Comparison of ENCODE assay signal across 28 cellular contexts in the genomic region with DNA sequence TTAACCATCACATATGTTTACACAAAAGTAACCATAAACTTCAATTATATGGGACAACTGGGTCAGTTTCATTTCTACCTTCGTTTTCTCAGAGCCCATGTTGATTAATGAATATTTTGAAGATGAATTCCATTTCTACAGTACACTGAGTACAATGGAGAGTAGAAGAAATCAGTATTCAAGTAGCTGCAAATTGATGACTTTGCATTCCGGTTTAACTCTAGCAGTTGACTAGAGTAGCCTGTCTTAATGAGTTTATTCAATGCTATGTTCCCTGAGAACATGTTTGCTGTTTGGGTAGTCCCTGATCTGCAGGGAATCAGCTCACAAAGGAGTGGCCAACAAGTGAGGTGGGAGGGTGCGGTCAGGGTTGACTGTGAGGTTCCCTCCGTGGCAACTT.
"Had no signal": no experiment of that assay in that cellular context is flagged by ENCODE, and none has a peak within 500 bp of the region (broad histone marks: within the 10 kb centered on the region; RNA-seq: fewer than 3 reads in every experiment).

No MANE protein-coding gene starts in this region.

- H3K9me3 ChIP-seq: ovary, psoas muscle, suprapubic skin, testis, tibial artery, transverse colon, upper lobe of right lung, uterus had no signal

- H3K9ac ChIP-seq: neural progenitor cell, parathyroid adenoma had no signal

- H3K36me3 ChIP-seq: neural progenitor cell, ovary, spleen, suprapubic skin, tibial artery, transverse colon, upper lobe of right lung, uterus had no signal

- H3K4me1 ChIP-seq: neural progenitor cell, parathyroid adenoma, psoas muscle, spleen, suprapubic skin, testis, transverse colon, upper lobe of right lung, uterus had no signal

- H3K4me3 ChIP-seq: neural progenitor cell, ovary, psoas muscle, skin epidermis, smooth muscle cell, spleen, suprapubic skin, testis, tibial artery, transverse colon, upper lobe of right lung, uterus had no signal

- H3K79me2 ChIP-seq: parathyroid adenoma had no signal

- DNase-seq: natural killer cell; occipital lobe; ovary; posterior cingulate gyrus; psoas muscle; right cardiac atrium; spleen; stimulated activated CD4-positive, alpha-beta T cell treated with anti-CD3 and anti-CD28 coated beads, Interleukin-12 subunit alpha, Interleukin-12 subunit beta, amount 100 ng/mL, for 4 hours; stimulated activated CD4-positive, alpha-beta T cell treated with anti-CD3 and anti-CD28 coated beads, Interleukin-1b, Interleukin-23, amount 100 ng/mL, for 48 hours; stimulated activated CD4-positive, alpha-beta T cell treated with anti-CD3 and anti-CD28 coated beads, Interleukin-4, amount 100 ng/mL, for 1 hour; stimulated activated CD4-positive, alpha-beta T cell treated with anti-CD3 and anti-CD28 coated beads, Interleukin-4, amount 100 ng/mL, for 4 hours; stimulated activated CD8-positive, alpha-beta memory T cell treated with anti-CD3 and anti-CD28 coated beads, Interleukin-4, amount 100 ng/mL, for 48 hours; stimulated activated naive CD4-positive, alpha-beta T cell; stimulated activated naive CD8-positive, alpha-beta T cell treated with anti-CD3 and anti-CD28 coated beads, Interleukin-15, amount 100 ng/mL, for 72 hours; stimulated activated naive CD8-positive, alpha-beta T cell treated with anti-CD3 and anti-CD28 coated beads, Interleukin-15, Interleukin-2, amounts not matched to agents 100 U/mL and 50 U/mL, for 24 hours; substantia nigra; testis; tibial artery; transverse colon; upper lobe of right lung; uterus had no signal

- H3K27ac ChIP-seq: neural progenitor cell, ovary, parathyroid adenoma, psoas muscle, skin epidermis, spleen, suprapubic skin, testis, tibial artery, transverse colon, upper lobe of right lung, uterus had no signal

- H3K4me2 ChIP-seq: neural progenitor cell, smooth muscle cell had no signal

- H2AFZ ChIP-seq: neural progenitor cell, parathyroid adenoma had no signal

- ATAC-seq: natural killer cell; psoas muscle; right cardiac atrium; sciatic nerve; stimulated activated memory B cell treated with anti-CD40 and anti-IgM and Interleukin-4, amounts not matched to agents 10 μg/mL and 1 μg/mL and 100 μg/mL, for 72 hours; stimulated activated naive CD8-positive, alpha-beta T cell treated with anti-CD3 and anti-CD28 coated beads, Interleukin-15, amount 100 ng/mL, for 72 hours; stimulated activated naive CD8-positive, alpha-beta T cell treated with anti-CD3 and anti-CD28 coated beads, Interleukin-15, Interleukin-2, amounts not matched to agents 100 U/mL and 50 U/mL, for 24 hours; upper lobe of right lung had no signal

- H3K27me3 ChIP-seq: neural progenitor cell, ovary, spleen, suprapubic skin, testis, tibial artery, transverse colon, upper lobe of right lung, uterus had no signal
